In the genomic region with DNA sequence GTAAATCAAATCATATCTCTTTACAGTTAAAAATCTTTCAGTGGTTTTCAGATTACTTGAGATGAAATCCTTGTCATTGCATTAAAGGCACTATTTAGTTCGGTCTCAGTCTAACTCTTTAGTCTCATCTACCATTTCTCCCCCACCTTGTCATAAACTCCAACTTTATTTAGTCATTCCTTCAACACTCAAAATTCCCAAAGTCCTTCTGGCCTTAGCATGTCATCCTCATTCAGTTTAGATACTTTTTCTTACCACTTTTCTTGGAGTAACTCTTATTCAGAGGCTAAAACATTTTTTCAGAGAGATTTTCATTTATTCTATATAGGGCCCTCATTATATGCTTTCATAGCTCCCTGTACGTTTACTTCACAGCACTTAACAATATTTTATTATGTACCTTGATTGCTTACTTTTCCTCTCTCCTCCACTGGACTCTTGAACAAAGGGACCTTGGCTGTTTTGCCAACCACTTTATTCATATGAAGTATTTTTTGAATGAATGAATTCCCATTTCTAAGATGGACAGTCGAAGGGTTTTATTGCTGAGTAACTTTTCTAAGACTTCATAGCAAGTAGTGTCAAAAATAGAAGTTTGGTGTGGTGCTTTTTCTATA, we compare ENCODE assay signal across 22 cellular contexts. TPM values are rescaled to one million over a fixed set of nuclear protein-coding genes. Genes with fewer than 3 reads are reported as not detected.
DNase-seq lines count a peak whose midpoint lies in the region; ATAC-seq and TF ChIP-seq lines count a peak whose summit lies in the region.
"Had no signal": no experiment of that assay in that cellular context is flagged by ENCODE, and none has a peak within 500 bp of the region (broad histone marks: within the 10 kb centered on the region; RNA-seq: fewer than 3 reads in every experiment).

No MANE protein-coding gene starts in this region.

- no peaks in the 10 kb centered on the region for H3K36me3 ChIP-seq in CD8-positive, alpha-beta memory T cell (ENCODE audit: insufficient read depth, low read length)
- H3K36me3 ChIP-seq: suprapubic skin, WERI-Rb-1 had no signal

- no peaks in the 10 kb centered on the region for H3K9me3 Mint-ChIP-seq in activated T-cell treated with anti-CD3 and anti-CD28 coated beads, Interleukin-2, amount 50 U/mL, for 72 hours
- no peaks in the 10 kb centered on the region for H3K9me3 Mint-ChIP-seq in CD8-positive, alpha-beta memory T cell
- no peaks in the 10 kb centered on the region for H3K9me3 Mint-ChIP-seq in activated T-helper 17 cell treated with anti-CD3 and anti-CD28 coated beads, Interleukin-2, amount 50 U/mL, for 72 hours
- H3K9me3 Mint-ChIP-seq in natural killer cell = no peaks in the 10 kb centered on the region
- H3K9me3 Mint-ChIP-seq: activated CD4-positive, alpha-beta memory T cell treated with anti-CD3 and anti-CD28 coated beads for 36 hours; activated naive CD8-positive, alpha-beta T cell treated with anti-CD3 and anti-CD28 coated beads, Interleukin-2, amount 10 ng/mL, durations not matched to agents 7 days and 5 days had no signal

- no peaks in the 10 kb centered on the region for H3K36me3 Mint-ChIP-seq in activated T-cell treated with anti-CD3 and anti-CD28 coated beads, Interleukin-2, amount 50 U/mL, for 72 hours (ENCODE audit: insufficient read depth in 2 of 2)
- H3K36me3 Mint-ChIP-seq in CD8-positive, alpha-beta memory T cell = peaks cover 0 to 12% (median 0%) of the 10 kb centered on the region in 3 donors
- peaks cover 38% of the 10 kb centered on the region for H3K36me3 Mint-ChIP-seq in activated T-helper 17 cell treated with anti-CD3 and anti-CD28 coated beads, Interleukin-2, amount 50 U/mL, for 72 hours (ENCODE audit: low read depth)
- no peaks in the 10 kb centered on the region for H3K36me3 Mint-ChIP-seq in natural killer cell

- H3K27me3 ChIP-seq in CD8-positive, alpha-beta memory T cell (ENCODE audit: insufficient read depth, low read length, poor library complexity, severe bottlenecking) = no peaks in the 10 kb centered on the region
- H3K27me3 ChIP-seq: dorsolateral prefrontal cortex, suprapubic skin had no signal

- no peaks in the 10 kb centered on the region for H3K9me3 ChIP-seq in CD8-positive, alpha-beta memory T cell (ENCODE audit: low read length)
- H3K9me3 ChIP-seq: suprapubic skin had no signal

- H3K4me3 Mint-ChIP-seq in activated T-cell treated with anti-CD3 and anti-CD28 coated beads, Interleukin-2, amount 50 U/mL, for 72 hours = peak overlapping the region in 1 of 2 donors; percentile 1
- peak overlapping the region in 6 of 7 donors; percentile 2 to 54 (median 30) for H3K4me3 Mint-ChIP-seq in CD8-positive, alpha-beta memory T cell
- peak overlapping the region; percentile 46 for H3K4me3 Mint-ChIP-seq in activated T-helper 17 cell treated with anti-CD3 and anti-CD28 coated beads, Interleukin-2, amount 50 U/mL, for 72 hours
- no peak overlapping the region for H3K4me3 Mint-ChIP-seq in natural killer cell
- H3K4me3 Mint-ChIP-seq: activated CD4-positive, alpha-beta memory T cell treated with anti-CD3 and anti-CD28 coated beads for 36 hours; activated naive CD8-positive, alpha-beta T cell treated with anti-CD3 and anti-CD28 coated beads, Interleukin-2, amount 10 ng/mL, durations not matched to agents 7 days and 5 days had no signal

- no peak for DNase-seq in activated T-cell treated with anti-CD3 and anti-CD28 coated beads, Interleukin-2, amount 50 U/mL, for 72 hours
- DNase-seq in activated T-cell treated with anti-CD3 and anti-CD28 coated beads for 4 hours (no peak), natural killer cell (no peak), HuH-7.5 (ENCODE audit: low spot score) (no peak)
- no peak for DNase-seq in CD8-positive, alpha-beta memory T cell
- DNase-seq in effector CD4-positive, alpha-beta T cell = no peak
- DNase-seq: activated CD4-positive, alpha-beta memory T cell treated with anti-CD3 and anti-CD28 coated beads for 36 hours; activated naive CD8-positive, alpha-beta T cell treated with anti-CD3 and anti-CD28 coated beads, Interleukin-2, amount 10 ng/mL, durations not matched to agents 7 days and 5 days; C1 segment of cervical spinal cord; DMS 273 treated with DMSO at 0.1 percent for 48 hours; dorsolateral prefrontal cortex; erythroblast; foreskin fibroblast; left cardiac atrium; mesendoderm; NCI-H2081; T-helper 9 cell; WERI-Rb-1 had no signal

- peaks cover 80% of the 10 kb centered on the region for H3K4me1 ChIP-seq in CD8-positive, alpha-beta memory T cell (ENCODE audit: insufficient read depth, low read length)

- POLR2A ChIA-PET in CD8-positive, alpha-beta memory T cell (lab: Charles Lee) = no interaction called here

- peak overlapping the region; percentile 64 for H3K27ac Mint-ChIP-seq in activated T-cell treated with anti-CD3 and anti-CD28 coated beads, Interleukin-2, amount 50 U/mL, for 72 hours
- peak overlapping the region in 4 of 8 donors; percentile 4 to 52 (median 26) for H3K27ac Mint-ChIP-seq in CD8-positive, alpha-beta memory T cell
- peak overlapping the region; percentile 21 for H3K27ac Mint-ChIP-seq in activated T-helper 17 cell treated with anti-CD3 and anti-CD28 coated beads, Interleukin-2, amount 50 U/mL, for 72 hours
- peak overlapping the region; percentile 12 to 41 for H3K27ac Mint-ChIP-seq in natural killer cell
- H3K27ac Mint-ChIP-seq: activated CD4-positive, alpha-beta memory T cell treated with anti-CD3 and anti-CD28 coated beads for 36 hours; activated naive CD8-positive, alpha-beta T cell treated with anti-CD3 and anti-CD28 coated beads, Interleukin-2, amount 10 ng/mL, durations not matched to agents 7 days and 5 days had no signal

- H3K4me1 Mint-ChIP-seq in activated T-cell treated with anti-CD3 and anti-CD28 coated beads, Interleukin-2, amount 50 U/mL, for 72 hours (ENCODE audit: low read depth) = peaks cover 86% of the 10 kb centered on the region
- H3K4me1 Mint-ChIP-seq in CD8-positive, alpha-beta memory T cell = peaks cover 85 to 98% (median 95%) of the 10 kb centered on the region in 3 donors
- peaks cover 61% of the 10 kb centered on the region for H3K4me1 Mint-ChIP-seq in activated T-helper 17 cell treated with anti-CD3 and anti-CD28 coated beads, Interleukin-2, amount 50 U/mL, for 72 hours
- peaks cover 69 to 73% of the 10 kb centered on the region in 2 donors for H3K4me1 Mint-ChIP-seq in natural killer cell

- intact Hi-C loops in natural killer cell (cut with micrococcal nuclease) = no loop called here

- H3K27ac ChIP-seq in CD8-positive, alpha-beta memory T cell (ENCODE audit: low read depth, low read length) = no peak overlapping the region
- H3K27ac ChIP-seq: dorsolateral prefrontal cortex, suprapubic skin, WERI-Rb-1 had no signal

- no peak for TF ChIP-seq CTCF in natural killer cell (IDR thresholded peaks at IDR 0.05)

- CTCF ChIA-PET in CD8-positive, alpha-beta memory T cell (lab: Charles Lee) = no interaction called here

- H3K4me3 ChIP-seq in CD8-positive, alpha-beta memory T cell (ENCODE audit: low read length) = no peak overlapping the region
- H3K4me3 ChIP-seq: dorsolateral prefrontal cortex, suprapubic skin had no signal

- no peaks in the 10 kb centered on the region for H3K27me3 Mint-ChIP-seq in activated T-cell treated with anti-CD3 and anti-CD28 coated beads, Interleukin-2, amount 50 U/mL, for 72 hours (ENCODE audit: low read depth)
- peaks cover 0 to 1% of the 10 kb centered on the region in 2 donors for H3K27me3 Mint-ChIP-seq in CD8-positive, alpha-beta memory T cell
- H3K27me3 Mint-ChIP-seq in activated T-helper 17 cell treated with anti-CD3 and anti-CD28 coated beads, Interleukin-2, amount 50 U/mL, for 72 hours = no peaks in the 10 kb centered on the region
- no peaks in the 10 kb centered on the region for H3K27me3 Mint-ChIP-seq in natural killer cell (ENCODE audit: low read depth in 2 of 2)
- H3K27me3 Mint-ChIP-seq: activated CD4-positive, alpha-beta memory T cell treated with anti-CD3 and anti-CD28 coated beads for 36 hours; activated naive CD8-positive, alpha-beta T cell treated with anti-CD3 and anti-CD28 coated beads, Interleukin-2, amount 10 ng/mL, durations not matched to agents 7 days and 5 days had no signal

- ATAC-seq in activated T-cell treated with anti-CD3 and anti-CD28 coated beads, Interleukin-2, amount 50 U/mL, for 72 hours (replicated peaks in 1 of 2) = no peak
- ATAC-seq in activated T-helper 17 cell treated with anti-CD3 and anti-CD28 coated beads, Interleukin-2, amount 50 U/mL, for 72 hours (replicated peaks) = no peak
- ATAC-seq in natural killer cell = no peak
- ATAC-seq: HCT116, left cardiac atrium, SK-N-SH treated with all-trans-retinoic acid at 6 μM for 48 hours had no signal

RNA-seq across cellular contexts. Expression of a gene that starts 12.8 kb away (rescaled TPM):
- total RNA-seq in activated T-cell treated with anti-CD3 and anti-CD28 coated beads, Interleukin-2, amount 50 U/mL, for 72 hours = 10 to 100 TPM; 94.0 to 97.7 TPM
- 10 to 100 TPM; 90.9 to 99.0 TPM for total RNA-seq in CD8-positive, alpha-beta memory T cell
- 59.5 TPM for polyA plus RNA-seq in CD8-positive, alpha-beta memory T cell
- 100 to 1,000 TPM in 1 of 2 donors, 10 to 100 TPM in 1; 83.4 to 113 TPM for total RNA-seq in activated T-helper 17 cell treated with anti-CD3 and anti-CD28 coated beads, Interleukin-2, amount 50 U/mL, for 72 hours
- total RNA-seq in natural killer cell = 100 to 1,000 TPM; 188 to 251 (median 197) TPM
